Comparison of ENCODE assay signal across 19 cellular contexts in genomic region chr3:15541371-15541770, GRCh38. TPM values are rescaled to one million over a fixed set of nuclear protein-coding genes. Genes with fewer than 3 reads are reported as not detected.
A peak's percentile ranks its signal among the peaks of the same experiment; 100 is the strongest.
DNase-seq lines count a peak whose midpoint lies in the region; ATAC-seq and TF ChIP-seq lines count a peak whose summit lies in the region.
"Had no signal": no experiment of that assay in that cellular context is flagged by ENCODE, and none has a peak within 500 bp of the region (broad histone marks: within the 10 kb centered on the region; RNA-seq: fewer than 3 reads in every experiment).

No MANE protein-coding gene starts in this region.

- H3K27me3 Mint-ChIP-seq in activated naive CD8-positive, alpha-beta T cell treated with anti-CD3 and anti-CD28 coated beads, Interleukin-2, amount 10 ng/mL, durations not matched to agents 7 days and 5 days: no peaks in the 10 kb centered on the region
- H3K27me3 Mint-ChIP-seq in activated naive CD8-positive, alpha-beta T cell treated with anti-CD3 and anti-CD28 coated beads, Interleukin-2, amount 50 U/mL, for 24 hours: no peaks in the 10 kb centered on the region
- peaks cover 0 to 3% (median 0%) of the 10 kb centered on the region in 3 donors for H3K27me3 Mint-ChIP-seq in immature natural killer cell (ENCODE audit: low read depth in 3 of 3)
- H3K27me3 Mint-ChIP-seq: CD4-positive, alpha-beta T cell had no signal

- H3K9me3 Mint-ChIP-seq in activated naive CD8-positive, alpha-beta T cell treated with anti-CD3 and anti-CD28 coated beads, Interleukin-2, amount 10 ng/mL, durations not matched to agents 7 days and 5 days: peaks cover 5% of the 10 kb centered on the region
- H3K9me3 Mint-ChIP-seq in activated naive CD8-positive, alpha-beta T cell treated with anti-CD3 and anti-CD28 coated beads, Interleukin-2, amount 50 U/mL, for 24 hours: no peaks in the 10 kb centered on the region
- H3K9me3 Mint-ChIP-seq in immature natural killer cell: no peaks in the 10 kb centered on the region
- H3K9me3 Mint-ChIP-seq: CD4-positive, alpha-beta T cell had no signal

- 96 to 98% methylated on average over 4 of the region's 4 CpGs for WGBS in lower leg skin, 2 donors

- peaks cover 35% of the 10 kb centered on the region for H3K36me3 Mint-ChIP-seq in activated naive CD8-positive, alpha-beta T cell treated with anti-CD3 and anti-CD28 coated beads, Interleukin-2, amount 10 ng/mL, durations not matched to agents 7 days and 5 days
- no peaks in the 10 kb centered on the region for H3K36me3 Mint-ChIP-seq in activated naive CD8-positive, alpha-beta T cell treated with anti-CD3 and anti-CD28 coated beads, Interleukin-2, amount 50 U/mL, for 24 hours (ENCODE audit: low read depth)
- H3K36me3 Mint-ChIP-seq in immature natural killer cell: peaks cover 0 to 6% (median 4%) of the 10 kb centered on the region in 3 donors

- H3K4me3 ChIP-seq in lower leg skin (ENCODE audit: low read depth, poor library complexity, severe bottlenecking): no peak overlapping the region
- H3K4me3 ChIP-seq: Peyer's patch had no signal

- H3K27ac Mint-ChIP-seq in activated naive CD8-positive, alpha-beta T cell treated with anti-CD3 and anti-CD28 coated beads, Interleukin-2, amount 10 ng/mL, durations not matched to agents 7 days and 5 days: peak overlapping the region; percentile 72
- H3K27ac Mint-ChIP-seq in activated naive CD8-positive, alpha-beta T cell treated with anti-CD3 and anti-CD28 coated beads, Interleukin-2, amount 50 U/mL, for 24 hours: no peak overlapping the region
- H3K27ac Mint-ChIP-seq in immature natural killer cell: peak overlapping the region in 4 of 6 donors; percentile 22 to 73 (median 47)
- H3K27ac Mint-ChIP-seq: CD4-positive, alpha-beta T cell had no signal

- TF ChIP-seq POLR2A in lower leg skin (IDR thresholded peaks at IDR 0.05): no peak

- TF ChIP-seq CTCF in lower leg skin (IDR thresholded peaks at IDR 0.05): no peak

- ATAC-seq in activated naive CD8-positive, alpha-beta T cell treated with anti-CD3 and anti-CD28 coated beads, Interleukin-2, amount 10 ng/mL, durations not matched to agents 7 days and 5 days (ENCODE audit: low read depth): no peak
- no peak for ATAC-seq in activated naive CD8-positive, alpha-beta T cell treated with anti-CD3 and anti-CD28 coated beads, Interleukin-2, amount 50 U/mL, for 24 hours
- ATAC-seq in GM18517 (IDR thresholded peaks at IDR 0.05; ENCODE audit: unreplicated experiment): no peak
- ATAC-seq: HCT116 had no signal

- H3K4me3 Mint-ChIP-seq in activated naive CD8-positive, alpha-beta T cell treated with anti-CD3 and anti-CD28 coated beads, Interleukin-2, amount 10 ng/mL, durations not matched to agents 7 days and 5 days: peak overlapping the region; percentile 29
- no peak overlapping the region for H3K4me3 Mint-ChIP-seq in activated naive CD8-positive, alpha-beta T cell treated with anti-CD3 and anti-CD28 coated beads, Interleukin-2, amount 50 U/mL, for 24 hours
- H3K4me3 Mint-ChIP-seq in immature natural killer cell: no peak overlapping the region
- H3K4me3 Mint-ChIP-seq: CD4-positive, alpha-beta T cell had no signal

- intact Hi-C loops in lower leg skin (cut with DNase I; ENCODE audit: low total_unique reads): no loop called here

- POLR2A ChIA-PET in activated naive CD8-positive, alpha-beta T cell treated with anti-CD3 and anti-CD28 coated beads, Interleukin-2, amount 10 ng/mL, durations not matched to agents 7 days and 5 days (lab: Charles Lee): no interaction called here

- peaks cover 52% of the 10 kb centered on the region for H3K4me1 Mint-ChIP-seq in activated naive CD8-positive, alpha-beta T cell treated with anti-CD3 and anti-CD28 coated beads, Interleukin-2, amount 10 ng/mL, durations not matched to agents 7 days and 5 days
- peaks cover 24% of the 10 kb centered on the region for H3K4me1 Mint-ChIP-seq in activated naive CD8-positive, alpha-beta T cell treated with anti-CD3 and anti-CD28 coated beads, Interleukin-2, amount 50 U/mL, for 24 hours
- H3K4me1 Mint-ChIP-seq in immature natural killer cell: peaks cover 42% of the 10 kb centered on the region in 2 donors

- DNase-seq in activated naive CD8-positive, alpha-beta T cell treated with anti-CD3 and anti-CD28 coated beads, Interleukin-2, amount 10 ng/mL, durations not matched to agents 7 days and 5 days: no peak
- no peak for DNase-seq in activated naive CD8-positive, alpha-beta T cell treated with anti-CD3 and anti-CD28 coated beads, Interleukin-2, amount 50 U/mL, for 24 hours
- DNase-seq in NCI-H82 (lab: John Stamatoyannopoulos, UW) (peak; percentile 95), immature natural killer cell (no peak), lower leg skin (ENCODE audit: low spot score in 2 of 2) (no peak), NCI-H510A (lab: John Stamatoyannopoulos, UW) (no peak)
- DNase-seq: CD4-positive, alpha-beta T cell; KBM-7; MM.1S; NCI-H1092; NCI-H1436; NCI-H187 treated with DMSO at 0.1 percent for 48 hours; NCI-H2107; NCI-H774; Peyer's patch had no signal

RNA-seq across cellular contexts. Expression of gene COLQ, which starts 19.9 kb away (rescaled TPM):
- 1 to 10 TPM; 3.5 to 4.1 TPM for total RNA-seq in activated naive CD8-positive, alpha-beta T cell treated with anti-CD3 and anti-CD28 coated beads, Interleukin-2, amount 10 ng/mL, durations not matched to agents 7 days and 5 days
- 10 to 100 TPM; 13.3 to 27.8 (median 18.8) TPM for polyA plus RNA-seq in immature natural killer cell
- 1 to 10 TPM in 3 of 4 donors, under 1 TPM in 1; 0.10 to 3.3 (median 1.8) TPM for total RNA-seq in lower leg skin
- total RNA-seq: HT1080, NCI-H460 had no signal

RNA-seq across cellular contexts. Expression of gene HACL1, which starts 60.0 kb away (rescaled TPM):
- 10 to 100 TPM; 24.9 to 29.5 TPM for total RNA-seq in activated naive CD8-positive, alpha-beta T cell treated with anti-CD3 and anti-CD28 coated beads, Interleukin-2, amount 10 ng/mL, durations not matched to agents 7 days and 5 days
- polyA plus RNA-seq in immature natural killer cell: 10 to 100 TPM; 29.9 to 38.9 (median 32.3) TPM
- total RNA-seq in lower leg skin: 10 to 100 TPM; 13.6 to 20.4 (median 18.2) TPM
